Comparison of ENCODE assay signal across 19 cellular contexts in genomic region chr20:24723953-24724352, GRCh38.
"Had no signal": no experiment of that assay in that cellular context is flagged by ENCODE, and none has a peak within 500 bp of the region (broad histone marks: within the 10 kb centered on the region; RNA-seq: fewer than 3 reads in every experiment).

No MANE protein-coding gene starts in this region.

- ATAC-seq: heart left ventricle; left lung; right cardiac atrium; stimulated activated effector memory CD8-positive, alpha-beta T cell treated with anti-CD3 and anti-CD28 coated beads, Interleukin-12 subunit alpha, Interleukin-12 subunit beta, amount 100 ng/mL, for 72 hours had no signal

- H3K36me3 ChIP-seq: heart left ventricle, left lung, lower lobe of right lung, neutrophil, ovary, stomach, thoracic aorta, transverse colon had no signal

- H3K9me3 ChIP-seq: heart left ventricle, left lung, lower lobe of right lung, neutrophil, ovary, stomach, thoracic aorta, transverse colon had no signal

- H3K4me1 ChIP-seq: heart left ventricle, left lung, lower lobe of right lung, stomach, transverse colon had no signal

- H3K27ac ChIP-seq: dorsolateral prefrontal cortex, heart left ventricle, left lung, lower lobe of right lung, neutrophil, ovary, stomach, thoracic aorta, transverse colon had no signal

- H3K27me3 ChIP-seq: neutrophil, ovary, transverse colon had no signal

- H3K4me2 ChIP-seq: smooth muscle cell had no signal

- H3K4me3 ChIP-seq: dorsolateral prefrontal cortex, heart left ventricle, left lung, lower lobe of right lung, ovary, smooth muscle cell, stomach, thoracic aorta, transverse colon had no signal

- DNase-seq: cortex of kidney; dorsolateral prefrontal cortex; effector CD8-positive, alpha-beta T cell; heart left ventricle; hypothalamus; left lung; lower lobe of right lung; mesenchymal stem cell; naive B cell; ovary; right cardiac atrium; stimulated activated CD4-positive, alpha-beta T cell treated with anti-CD3 and anti-CD28 coated beads, Interleukin-4, amount 100 ng/mL, for 1 hour; stomach; substantia nigra; transverse colon had no signal
